In genomic region chr20:31663838-31664695, GRCh38 we compare ENCODE assay signal across 1 cellular context.
TF ChIP-seq lines count a peak whose summit lies in the region.

No MANE protein-coding gene starts in this region.

TF ChIP-seq in HepG2, 621 proteins besides CTCF, POLR2A, EP300 and RAD21 (continued from another document and continues in another):
- TF ChIP-seq ZNF343 (CRISPR knock-in tag; IDR thresholded peaks at IDR 0.05) (peak; percentile 92; the same call in 1 of the 2 replicates), GLMP (CRISPR knock-in tag; IDR thresholded peaks at IDR 0.05; ENCODE audit: borderline replicate concordance) (no peak), ZNF329 (CRISPR knock-in tag; IDR thresholded peaks at IDR 0.05; ENCODE audit: low read depth) (peak; percentile 16; the same call in 1 of the 2 replicates), PREB (CRISPR knock-in tag; IDR thresholded peaks at IDR 0.05) (no peak), SP5 (CRISPR knock-in tag; IDR thresholded peaks at IDR 0.05; ENCODE audit: borderline replicate concordance, low read depth) (peak; percentile 85), CAMTA2 (CRISPR knock-in tag; IDR thresholded peaks at IDR 0.05; ENCODE audit: borderline replicate concordance) (no peak), NFAT5 (CRISPR knock-in tag; IDR thresholded peaks at IDR 0.05) (no peak; the same call in 1 of the 2 replicates), TSC22D2 (CRISPR knock-in tag; IDR thresholded peaks at IDR 0.05; ENCODE audit: borderline replicate concordance) (peak; percentile 26; the same call in 1 of the 2 replicates), UBTF (CRISPR knock-in tag; IDR thresholded peaks at IDR 0.05) (peak; percentile 63; the same call in 1 of the 2 replicates), ZBTB7B (CRISPR knock-in tag; IDR thresholded peaks at IDR 0.05) (peak; percentile 99), E2F2 (CRISPR knock-in tag; IDR thresholded peaks at IDR 0.05; ENCODE audit: borderline replicate concordance) (no peak), SNRNP70 (IDR thresholded peaks at IDR 0.05; ENCODE audit: low read depth, low read length) (no peak), ZNF280D (CRISPR knock-in tag; IDR thresholded peaks at IDR 0.05) (peak; percentile 93), ZBTB38 (CRISPR knock-in tag; IDR thresholded peaks at IDR 0.05) (peak; percentile 34), ZNF746 (CRISPR knock-in tag; IDR thresholded peaks at IDR 0.05) (peak; percentile 22), ZNF276 (CRISPR knock-in tag; IDR thresholded peaks at IDR 0.05; ENCODE audit: low read depth) (peak; percentile 68; the same call in 1 of the 2 replicates), STAG1 (CRISPR knock-in tag; IDR thresholded peaks at IDR 0.05) (peak; percentile 16), ESRRA (CRISPR knock-in tag; IDR thresholded peaks at IDR 0.05; ENCODE audit: low read depth) (0 out of 2 replicates have a peak, but pooled peaks have one; percentile 54), GRHL1 (CRISPR knock-in tag; conservative IDR thresholded peaks at IDR 0.05) (no peak), FIP1L1 (IDR thresholded peaks at IDR 0.05; ENCODE audit: borderline replicate concordance, insufficient read depth, low read depth, low read length) (0 out of 2 replicates have a peak, but pooled peaks have one; percentile 60), MAX (IDR thresholded peaks at IDR 0.05) (peak; percentile 83), ZKSCAN5 (CRISPR knock-in tag; IDR thresholded peaks at IDR 0.05) (0 out of 2 replicates have a peak, but pooled peaks have one; percentile 68), ZZZ3 (CRISPR knock-in tag; IDR thresholded peaks at IDR 0.05; ENCODE audit: borderline replicate concordance) (peak; percentile 72; the same call in 1 of the 2 replicates), FOXP4 (CRISPR knock-in tag; IDR thresholded peaks at IDR 0.05) (peak; percentile 64; the same call in 1 of the 2 replicates), IRF9 (CRISPR knock-in tag; IDR thresholded peaks at IDR 0.05; ENCODE audit: borderline replicate concordance) (peak; percentile 68; the same call in 1 of the 2 replicates), NR1H2 (CRISPR knock-in tag; IDR thresholded peaks at IDR 0.05; ENCODE audit: borderline replicate concordance, low read depth) (peak; percentile 65; the same call in 1 of the 2 replicates), ZFP1 (CRISPR knock-in tag; IDR thresholded peaks at IDR 0.05) (peak; percentile 72), ZSCAN5A (CRISPR knock-in tag; IDR thresholded peaks at IDR 0.05; ENCODE audit: borderline replicate concordance) (peak; percentile 89; the same call in 1 of the 2 replicates)
